7 cellular contexts compared by ENCODE assay signal in the genomic region with DNA sequence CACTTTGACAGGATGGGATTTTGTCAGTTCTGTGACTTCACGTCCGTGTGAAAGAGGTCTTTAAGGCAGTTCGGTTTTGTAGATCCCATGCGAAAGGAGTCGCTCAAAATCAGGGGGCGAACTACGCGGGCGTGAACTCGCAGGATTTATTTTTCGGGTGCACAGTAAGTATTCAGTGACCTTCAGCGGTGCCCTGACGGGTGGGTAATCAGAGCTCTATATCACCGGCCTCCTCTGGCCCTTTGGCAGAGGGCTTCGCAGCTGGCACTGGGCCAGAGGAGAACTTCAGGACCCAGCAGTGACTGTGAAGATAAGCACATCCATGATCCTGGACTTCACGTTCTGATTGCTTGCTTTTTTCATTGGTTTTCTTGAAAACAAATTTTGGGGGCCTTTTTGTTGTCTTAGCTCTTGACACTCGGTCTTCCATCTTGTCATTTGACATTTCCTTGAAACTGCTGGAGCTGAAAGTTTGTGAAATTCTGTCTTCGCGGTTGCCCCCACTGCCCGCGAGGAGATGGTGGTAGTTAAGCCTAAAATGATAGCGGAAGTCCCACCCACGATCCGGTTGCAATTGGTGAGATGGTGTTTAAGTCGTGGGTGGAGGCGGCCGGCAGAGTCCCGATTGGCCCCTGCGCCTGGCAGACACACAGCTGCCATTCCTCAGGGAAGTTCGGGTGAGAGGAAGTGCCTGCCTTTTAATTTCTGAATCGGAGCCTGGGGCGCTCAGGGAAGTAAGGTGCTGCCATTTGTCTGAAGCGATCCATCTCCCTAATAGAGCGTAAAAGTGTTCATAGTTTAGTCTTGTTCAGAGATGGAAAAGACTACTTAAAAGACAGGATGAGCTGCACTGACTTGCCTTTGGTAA. TPM values are rescaled to one million over a fixed set of nuclear protein-coding genes. Genes with fewer than 3 reads are reported as not detected.
DNase-seq lines count a peak whose midpoint lies in the region; ATAC-seq and TF ChIP-seq lines count a peak whose summit lies in the region.

A gene (minus strand): TSS at position 535 of the 868 bp plus-strand sequence. CDS start 872 bp downstream, outside the sequence.

- H3K4me1 ChIP-seq in hepatocyte (ENCODE audit: insufficient read depth), result peaks cover 39% of the 10 kb centered on the region

- H3K4me3 ChIP-seq in hepatocyte, result peak within 1 kb of the TSS; percentile 75

- H4K20me1 ChIP-seq in hepatocyte (ENCODE audit: insufficient read depth, poor library complexity, severe bottlenecking), result peaks cover 5% of the 10 kb centered on the region

- no peaks in the 10 kb centered on the region for H3K9me3 ChIP-seq in hepatocyte (ENCODE audit: low read depth)

- peak within 1 kb of the TSS; percentile 85 for H3K27ac ChIP-seq in hepatocyte

- 2% methylated on average over 34 of the region's 34 CpGs for WGBS in hepatocyte (ENCODE audit: low lambda C conversion rate, missing lambda C conversion rate)

- H3K27me3 ChIP-seq in hepatocyte, result no peaks in the 10 kb centered on the region

- H3K79me2 ChIP-seq in hepatocyte, result peaks cover 85% of the 10 kb centered on the region

- no peaks in the 10 kb centered on the region for H3K9me2 ChIP-seq in hepatocyte (replicated peaks; ENCODE audit: insufficient read depth)

- DNase-seq in NCI-H2029 (lab: John Stamatoyannopoulos, UW) (peak; percentile 93), T1000 (lab: John Stamatoyannopoulos, UW) (peak; percentile 78), astrocyte of the hippocampus (ENCODE audit: low read depth, low spot score) (peak; percentile 97), hepatocyte (ENCODE audit: low spot score) (peak; percentile 94), renal cortical epithelial cell (ENCODE audit: low read depth) (peak; percentile 93)

- peak; percentile 49 for ATAC-seq in GM18505 (IDR thresholded peaks at IDR 0.05; ENCODE audit: unreplicated experiment)
- peak; percentile 62 for ATAC-seq in HG02970 (IDR thresholded peaks at IDR 0.05; ENCODE audit: low FRiP score, unreplicated experiment)

- no peak for TF ChIP-seq CTCF in hepatocyte (IDR thresholded peaks at IDR 0.05; ENCODE audit: poor library complexity)

- H3K36me3 ChIP-seq in hepatocyte (replicated peaks; ENCODE audit: insufficient read depth, low read depth), result no peaks in the 10 kb centered on the region

- TF ChIP-seq POLR2A in GM18505 (IDR thresholded peaks at IDR 0.05; ENCODE audit: borderline replicate concordance, extremely low read depth, insufficient read depth, insufficient read length), result peak; percentile 46

- peak within 1 kb of the TSS; percentile 95 for H3K4me2 ChIP-seq in hepatocyte

- H2AFZ ChIP-seq in hepatocyte, result peak within 1 kb of the TSS; percentile 37

RNA-seq across cellular contexts. Expression of the gene that starts here (rescaled TPM):
- total RNA-seq in hepatocyte, result 48.1 and 56.0 TPM in 2 replicates
- 62.4 and 62.8 TPM in 2 replicates for polyA plus RNA-seq in hepatocyte
- total RNA-seq in renal cortical epithelial cell, result 32.8 and 38.0 TPM in 2 replicates

Comparison
In these comparisons a context has a peak if more than half of its experiments do, and no peak if none do; other contexts are left out.
1. Peak in every context shown above with its lines: DNase-seq, ATAC-seq, H3K4me3 ChIP-seq and H3K27ac ChIP-seq.